14 cellular contexts compared by ENCODE assay signal in genomic region chr2:17223171-17223570, GRCh38.
DNase-seq lines count a peak whose midpoint lies in the region; ATAC-seq and TF ChIP-seq lines count a peak whose summit lies in the region.
"Had no signal": no experiment of that assay in that cellular context is flagged by ENCODE, and none has a peak within 500 bp of the region (broad histone marks: within the 10 kb centered on the region; RNA-seq: fewer than 3 reads in every experiment).

No MANE protein-coding gene starts in this region.

- H4K8ac ChIP-seq in mesenchymal stem cell (ENCODE audit: low read length): no peak overlapping the region

- H3K23ac ChIP-seq in mesenchymal stem cell (ENCODE audit: low read length in 2 of 2): no peak overlapping the region

- no peaks in the 10 kb centered on the region for H3K27me3 ChIP-seq in mesenchymal stem cell (ENCODE audit: control insufficient read depth in 1 of 2, insufficient read depth in 1 of 2, low read length in 2 of 2)
- H3K27me3 ChIP-seq: BLaER1 treated with 17β-estradiol and CSF1 and Interleukin-3, amounts not matched to agents 10 nM and 100 nM had no signal

- H3K79me1 ChIP-seq in mesenchymal stem cell (replicated peaks; ENCODE audit: low read length, poor library complexity, severe bottlenecking): no peaks in the 10 kb centered on the region

- no peak overlapping the region for H3K14ac ChIP-seq in mesenchymal stem cell (ENCODE audit: low read length in 2 of 2)

- H3K4me3 ChIP-seq in mesenchymal stem cell (ENCODE audit: insufficient read depth in 1 of 2, low read depth in 1 of 2, low read length in 2 of 2) (no peak overlapping the region), skeletal muscle cell (ENCODE audit: low read depth, low read length) (no peak overlapping the region)
- H3K4me3 ChIP-seq: BLaER1 treated with 17β-estradiol and CSF1 and Interleukin-3, amounts not matched to agents 10 nM and 100 nM; HAP-1 had no signal

- no peak overlapping the region for H2BK5ac ChIP-seq in mesenchymal stem cell (ENCODE audit: low read depth, low read length, poor library complexity, severe bottlenecking)

- no peaks in the 10 kb centered on the region for H3K36me3 ChIP-seq in mesenchymal stem cell (ENCODE audit: control insufficient read depth in 1 of 2, insufficient read depth in 2 of 2, low read depth in 1 of 2, low read length in 2 of 2)
- H3K36me3 ChIP-seq: BLaER1 treated with 17β-estradiol and CSF1 and Interleukin-3, amounts not matched to agents 10 nM and 100 nM; HAP-1 had no signal

- no peak overlapping the region for H2AFZ ChIP-seq in mesenchymal stem cell (ENCODE audit: low read depth, low read length)

- no peak overlapping the region for H3K4ac ChIP-seq in mesenchymal stem cell (ENCODE audit: low read depth in 1 of 2, low read length in 2 of 2)

- peaks cover 2% of the 10 kb centered on the region for H3K4me1 ChIP-seq in mesenchymal stem cell (ENCODE audit: control insufficient read depth, insufficient read depth, low read depth, low read length)
- H3K4me1 ChIP-seq: HAP-1 had no signal

- WGBS in mesenchymal stem cell: 100% methylated on average over 1 of the region's 3 CpGs

- H2AK5ac ChIP-seq in mesenchymal stem cell (ENCODE audit: low read length, severe bottlenecking): no peak overlapping the region

- H2BK15ac ChIP-seq in mesenchymal stem cell (ENCODE audit: low read depth, poor library complexity, severe bottlenecking): no peak overlapping the region

- H3K18ac ChIP-seq in mesenchymal stem cell (ENCODE audit: low read depth in 1 of 2, low read length in 2 of 2): no peak overlapping the region

- no peak overlapping the region for H2BK12ac ChIP-seq in mesenchymal stem cell (ENCODE audit: low read length in 2 of 2)

- H3K27ac ChIP-seq in mesenchymal stem cell (ENCODE audit: low read length, poor library complexity, severe bottlenecking): no peak overlapping the region
- H3K27ac ChIP-seq: BLaER1 treated with 17β-estradiol and CSF1 and Interleukin-3, amounts not matched to agents 10 nM and 100 nM; HL-60 had no signal

- no peak for TF ChIP-seq CTCF in GM20000 (IDR thresholded peaks at IDR 0.05; ENCODE audit: extremely low read depth, missing control alignments)

- H4K91ac ChIP-seq in mesenchymal stem cell (ENCODE audit: low read length): no peak overlapping the region

- no peak overlapping the region for H3K9ac ChIP-seq in mesenchymal stem cell (ENCODE audit: low read length)
- H3K9ac ChIP-seq: BLaER1 treated with 17β-estradiol and CSF1 and Interleukin-3, amounts not matched to agents 10 nM and 100 nM had no signal

- H3K9me3 ChIP-seq in mesenchymal stem cell (ENCODE audit: control insufficient read depth, low read length): no peaks in the 10 kb centered on the region
- H3K9me3 ChIP-seq: HAP-1 had no signal

- H2BK120ac ChIP-seq in mesenchymal stem cell (ENCODE audit: low read depth, low read length): no peak overlapping the region

- DNase-seq in amniotic epithelial cell (ENCODE audit: low read depth): peak; percentile 9
- peak; percentile 54 for DNase-seq in mesenchymal stem cell
- DNase-seq in skeletal muscle cell (ENCODE audit: low read depth): peak; percentile 31
- DNase-seq in GM20000 (ENCODE audit: low spot score): no peak
- DNase-seq in NCI-H2029 (lab: John Stamatoyannopoulos, UW): no peak
- DNase-seq: ACHN; Calu3; CD8-positive, alpha-beta T cell; DMS79 treated with DMSO at 0.1 percent for 48 hours; GF-D8 had no signal

- no peak overlapping the region for H3K4me2 ChIP-seq in mesenchymal stem cell (ENCODE audit: low read length, poor library complexity, severe bottlenecking)

- no peak for ATAC-seq in GM19452 (IDR thresholded peaks at IDR 0.05; ENCODE audit: unreplicated experiment)
- ATAC-seq: CD8-positive, alpha-beta T cell had no signal

Comparison
In these comparisons a context has a peak if more than half of its experiments do, and no peak if none do; other contexts are left out.
1. DNase-seq: peak in amniotic epithelial cell (single experiment), mesenchymal stem cell (single experiment) and skeletal muscle cell (single experiment); none in GM20000 (single experiment) and NCI-H2029 (single experiment).